ENCODE assay signal across 14 cellular contexts in genomic region chr12:66232258-66232657, GRCh38. TPM values are rescaled to one million over a fixed set of nuclear protein-coding genes. Genes with fewer than 3 reads are reported as not detected.
DNase-seq lines count a peak whose midpoint lies in the region; ATAC-seq and FAIRE-seq lines count a peak whose summit lies in the region.
"Had no signal": no experiment of that assay in that cellular context is flagged by ENCODE, and none has a peak within 500 bp of the region (broad histone marks: within the 10 kb centered on the region; RNA-seq: fewer than 3 reads in every experiment).

No MANE protein-coding gene starts in this region.

- H3K27me3 ChIP-seq in small intestine (ENCODE audit: control insufficient read depth in 2 of 2, insufficient read depth in 2 of 2, low read length in 2 of 2) = no peaks in the 10 kb centered on the region

- H3K36me3 ChIP-seq in small intestine (ENCODE audit: control insufficient read depth in 2 of 2, insufficient read depth in 2 of 2, low read length in 2 of 2) = no peaks in the 10 kb centered on the region

- H3K4me1 Mint-ChIP-seq in activated T-cell treated with anti-CD3 and anti-CD28 coated beads, Interleukin-2, amount 50 U/mL, for 4 hours (ENCODE audit: low read depth) = peaks cover 6% of the 10 kb centered on the region

- peaks cover 24% of the 10 kb centered on the region for H3K27me3 Mint-ChIP-seq in activated T-cell treated with anti-CD3 and anti-CD28 coated beads, Interleukin-2, amount 50 U/mL, for 4 hours (ENCODE audit: low read depth)

- H3K27ac ChIP-seq in small intestine (ENCODE audit: low read depth in 1 of 2, low read length in 1 of 2) = no peak overlapping the region
- H3K27ac ChIP-seq: dorsolateral prefrontal cortex, parathyroid adenoma, thoracic aorta had no signal

- H3K9me3 ChIP-seq in small intestine (ENCODE audit: control insufficient read depth, low read depth) = no peaks in the 10 kb centered on the region
- H3K9me3 ChIP-seq: thoracic aorta had no signal

- ATAC-seq in HG02938 (IDR thresholded peaks at IDR 0.05; ENCODE audit: unreplicated experiment) (peak; percentile 34), HG03280 (IDR thresholded peaks at IDR 0.05; ENCODE audit: unreplicated experiment) (no peak)
- ATAC-seq in activated T-cell treated with anti-CD3 and anti-CD28 coated beads, Interleukin-2, amount 50 U/mL, for 4 hours = no peak

- FAIRE-seq in small intestine (lab: Jason Lieb, UNC) = no peak
- FAIRE-seq in frontal cortex (lab: Jason Lieb, UNC) = no peak

- DNase-seq in NCI-H1092 treated with DMSO at 0.1 percent for 48 hours (lab: John Stamatoyannopoulos, UW) (peak; percentile 5), NCI-H1092 (lab: John Stamatoyannopoulos, UW) (no peak), NCI-H2171 treated with DMSO at 0.1 percent for 48 hours (lab: John Stamatoyannopoulos, UW) (peak; percentile 78), small intestine (peak; percentile 17), frontal cortex (ENCODE audit: low spot score in 2 of 2) (no peak)
- DNase-seq in activated T-cell treated with anti-CD3 and anti-CD28 coated beads, Interleukin-2, amount 50 U/mL, for 4 hours = no peak
- DNase-seq: DMS53; dorsolateral prefrontal cortex; stimulated activated CD4-positive, alpha-beta T cell treated with anti-CD3 and anti-CD28 coated beads, Interleukin-4, amount 100 ng/mL, for 4 hours had no signal

- no peaks in the 10 kb centered on the region for H3K9me3 Mint-ChIP-seq in activated T-cell treated with anti-CD3 and anti-CD28 coated beads, Interleukin-2, amount 50 U/mL, for 4 hours

- peaks cover 0 to 3% of the 10 kb centered on the region in 2 donors for H3K4me1 ChIP-seq in small intestine (ENCODE audit: control insufficient read depth in 2 of 2, insufficient read depth in 1 of 2, low read depth in 1 of 2, low read length in 1 of 2)
- H3K4me1 ChIP-seq: parathyroid adenoma had no signal

- WGBS in small intestine, 3 donors = 6 to 25% (median 25%) methylated on average over 3 of the region's 3 CpGs

- no peak overlapping the region for H3K4me3 Mint-ChIP-seq in activated T-cell treated with anti-CD3 and anti-CD28 coated beads, Interleukin-2, amount 50 U/mL, for 4 hours

- no peak overlapping the region for H3K4me3 ChIP-seq in small intestine (ENCODE audit: low read depth in 1 of 2, low read length in 2 of 2)
- H3K4me3 ChIP-seq: dorsolateral prefrontal cortex, thoracic aorta had no signal

- no peaks in the 10 kb centered on the region for H3K36me3 Mint-ChIP-seq in activated T-cell treated with anti-CD3 and anti-CD28 coated beads, Interleukin-2, amount 50 U/mL, for 4 hours (ENCODE audit: insufficient read depth)

RNA-seq across cellular contexts. Expression of gene IRAK3, which starts 43.2 kb away (rescaled TPM):
- 1 to 10 TPM in 1 of 3 donors, under 1 TPM in 2; 0.22 to 4.0 (median 0.81) TPM for polyA plus RNA-seq in small intestine
- total RNA-seq in activated T-cell treated with anti-CD3 and anti-CD28 coated beads, Interleukin-2, amount 50 U/mL, for 4 hours = under 1 TPM; 0.13 to 0.22 (median 0.18) TPM
- 4.1 TPM for total RNA-seq in frontal cortex
- total RNA-seq: A172 had no signal

Comparison
In these comparisons a context has a peak if more than half of its experiments do, and no peak if none do; other contexts are left out.
1. DNase-seq: peak in NCI-H1092 treated with DMSO at 0.1 percent for 48 hours (single experiment), NCI-H2171 treated with DMSO at 0.1 percent for 48 hours (single experiment) and small intestine (single experiment); none in NCI-H1092 (single experiment), activated T-cell treated with anti-CD3 and anti-CD28 coated beads, Interleukin-2, amount 50 U/mL, for 4 hours (single experiment) and frontal cortex (0 of 2).